1 cellular context compared by ENCODE assay signal in genomic region chr1:39328722-39329121, GRCh38.
TF ChIP-seq lines count a peak whose summit lies in the region.

No MANE protein-coding gene starts in this region.

TF ChIP-seq in K562, 482 proteins besides CTCF, POLR2A, EP300 and RAD21 (continued from another document):
- TF ChIP-seq RNF219 (CRISPR knock-in tag; IDR thresholded peaks at IDR 0.05) (no peak), RBFOX2 (IDR thresholded peaks at IDR 0.05; ENCODE audit: low read depth, low read length) (no peak), FOXK1 (CRISPR knock-in tag; IDR thresholded peaks at IDR 0.05; ENCODE audit: borderline replicate concordance) (no peak), NCOA2 (IDR thresholded peaks at IDR 0.05; ENCODE audit: partially characterized antibody in 2 of 2) (no peak), ARNT (IDR thresholded peaks at IDR 0.05) (no peak), COPS2 (conservative IDR thresholded peaks at IDR 0.05) (no peak), ZBTB26 (CRISPR knock-in tag; IDR thresholded peaks at IDR 0.05) (no peak), ZNF12 (CRISPR knock-in tag; IDR thresholded peaks at IDR 0.05) (no peak), SRSF9 (IDR thresholded peaks at IDR 0.05; ENCODE audit: borderline replicate concordance, low read depth, low read length) (no peak), ZNF316 (IDR thresholded peaks at IDR 0.05) (peak; percentile 86), CBX3 (IDR thresholded peaks at IDR 0.05; ENCODE audit: borderline replicate concordance in 1 of 2, low read length in 2 of 2) (no peak), RBM34 (IDR thresholded peaks at IDR 0.05; ENCODE audit: borderline replicate concordance, insufficient read depth, low read length) (no peak), DEAF1 (CRISPR knock-in tag; IDR thresholded peaks at IDR 0.05) (no peak), NELFE (IDR thresholded peaks at IDR 0.05; ENCODE audit: insufficient read depth, insufficient read length) (no peak), MAFG (tag; conservative IDR thresholded peaks at IDR 0.05) (peak; percentile 67)
